12 cellular contexts compared by ENCODE assay signal in genomic region chr4:4227510-4228355, GRCh38. TPM values are rescaled to one million over a fixed set of nuclear protein-coding genes. Genes with fewer than 3 reads are reported as not detected.
"Had no signal": no experiment of that assay in that cellular context is flagged by ENCODE, and none has a peak within 500 bp of the region (broad histone marks: within the 10 kb centered on the region; RNA-seq: fewer than 3 reads in every experiment).

No MANE protein-coding gene starts in this region.

- H3K4me1 ChIP-seq: left lung, pancreas, uterus had no signal

- H3K4me3 Mint-ChIP-seq: activated CD4-positive, alpha-beta memory T cell treated with anti-CD3 and anti-CD28 coated beads for 36 hours; dendritic cell treated with granulocyte-macrophage colony-stimulating factor and Interleukin-4, amounts not matched to agents 40 ng/mL and 50 ng/mL, for 4 days; natural killer cell treated with Interleukin-12 subunit alpha and Interleukin-12 subunit beta and Interleukin-15 and Interleukin-18, amount 100 ng/mL, for 72 hours; T-helper 1 cell treated with Interleukin-12 subunit alpha and Interleukin-12 subunit beta and Interleukin-4 antibody, amounts not matched to agents 30 μg/mL and 1 μg/mL, for 36 hours had no signal

- ATAC-seq: activated CD4-positive, CD25-positive, alpha-beta regulatory T cell treated with anti-CD3 and anti-CD28 coated beads, Interleukin-2, amount 50 U/mL, for 24 hours; esophagus mucosa; left lung; natural killer cell treated with Interleukin-12 subunit alpha and Interleukin-12 subunit beta and Interleukin-15 and Interleukin-18, amount 100 ng/mL, for 72 hours; pancreas had no signal

- H3K27ac ChIP-seq: left lung, pancreas, uterus had no signal

- H3K27me3 ChIP-seq: pancreas, uterus had no signal

- H3K9me3 ChIP-seq: left lung, pancreas, uterus had no signal

- H3K27ac Mint-ChIP-seq: activated CD4-positive, alpha-beta memory T cell treated with anti-CD3 and anti-CD28 coated beads for 36 hours; dendritic cell treated with granulocyte-macrophage colony-stimulating factor and Interleukin-4, amounts not matched to agents 40 ng/mL and 50 ng/mL, for 4 days; natural killer cell treated with Interleukin-12 subunit alpha and Interleukin-12 subunit beta and Interleukin-15 and Interleukin-18, amount 100 ng/mL, for 72 hours; T-helper 1 cell treated with Interleukin-12 subunit alpha and Interleukin-12 subunit beta and Interleukin-4 antibody, amounts not matched to agents 30 μg/mL and 1 μg/mL, for 36 hours had no signal

- H3K36me3 ChIP-seq: left lung, pancreas, uterus had no signal

- H3K9me3 Mint-ChIP-seq: natural killer cell treated with Interleukin-12 subunit alpha and Interleukin-12 subunit beta and Interleukin-15 and Interleukin-18, amount 100 ng/mL, for 72 hours; T-helper 1 cell treated with Interleukin-12 subunit alpha and Interleukin-12 subunit beta and Interleukin-4 antibody, amounts not matched to agents 30 μg/mL and 1 μg/mL, for 36 hours had no signal

- DNase-seq: activated CD4-positive, alpha-beta memory T cell treated with anti-CD3 and anti-CD28 coated beads for 36 hours; left lung; uterus had no signal

- H3K4me3 ChIP-seq: left lung, pancreas, uterus had no signal

RNA-seq across cellular contexts. Expression of gene OTOP1, which starts 1.0 kb away (rescaled TPM):
- total RNA-seq: activated CD4-positive, alpha-beta memory T cell treated with anti-CD3 and anti-CD28 coated beads for 36 hours; fibroblast of villous mesenchyme; left lung; mucosa of gallbladder; natural killer cell treated with Interleukin-12 subunit alpha and Interleukin-12 subunit beta and Interleukin-15 and Interleukin-18, amount 100 ng/mL, for 72 hours; pancreas; uterus had no signal
- polyA plus RNA-seq: keratinocyte, pancreas had no signal
